In genomic region chr16:71289732-71290062, GRCh38 we compare ENCODE assay signal across 8 cellular contexts. TPM values are rescaled to one million over a fixed set of nuclear protein-coding genes. Genes with fewer than 3 reads are reported as not detected.
DNase-seq lines count a peak whose midpoint lies in the region; ATAC-seq and TF ChIP-seq lines count a peak whose summit lies in the region.

No MANE protein-coding gene starts in this region.

- H3K4me3 ChIP-seq in Caco-2 (ENCODE audit: low read depth, low read length), result peak overlapping the region; percentile 87
- peak overlapping the region; percentile 49 for H3K4me3 ChIP-seq in PC-3 (ENCODE audit: low read length)
- H3K4me3 ChIP-seq in epithelial cell of esophagus (ENCODE audit: low read length), result peak overlapping the region; percentile 24
- H3K4me3 ChIP-seq in parathyroid adenoma (ENCODE audit: low read depth, low read length), result peak overlapping the region; percentile 44

- peak overlapping the region; percentile 80 for H3K27ac Mint-ChIP-seq in Caco-2 (ENCODE audit: unreplicated experiment)

- TF ChIP-seq CTCF in Caco-2 (IDR thresholded peaks at IDR 0.05; ENCODE audit: insufficient read depth in 1 of 2, low read depth in 1 of 2, low read length in 1 of 2, severe bottlenecking in 1 of 2, unreplicated experiment in 1 of 2) (no peak), PC-3 (conservative IDR thresholded peaks at IDR 0.05; ENCODE audit: low read depth, low read length) (no peak), epithelial cell of esophagus (IDR thresholded peaks at IDR 0.05; ENCODE audit: insufficient read depth, low read depth, low read length, missing control alignments) (no peak), parathyroid adenoma (IDR thresholded peaks at IDR 0.05) (no peak)

- BruUV-seq in Caco-2 (replicated peaks; lab: Mats Ljungman, UMichigan) (TSS peak; percentile 91), PC-3 (replicated peaks; lab: Mats Ljungman, UMichigan) (no TSS peak)

- peaks cover 6% of the 10 kb centered on the region; the same call in 1 of the 2 replicates for H3K36me3 ChIP-seq in Caco-2 (ENCODE audit: control insufficient read depth, insufficient read depth, low read length)
- H3K36me3 ChIP-seq in PC-3 (ENCODE audit: low read depth, low read length), result peaks cover 9% of the 10 kb centered on the region; the same call in 1 of the 2 replicates
- H3K36me3 ChIP-seq in parathyroid adenoma (ENCODE audit: control insufficient read depth, insufficient read depth, low read length), result no peaks in the 10 kb centered on the region

- H3K79me2 ChIP-seq in PC-3 (ENCODE audit: low read length) (peaks cover 18% of the 10 kb centered on the region), parathyroid adenoma (no peaks in the 10 kb centered on the region)

- H3F3A ChIP-seq in PC-3 (ENCODE audit: low read length, unreplicated experiment), result no peaks in the 10 kb centered on the region

- H3K27me3 Mint-ChIP-seq in Caco-2 (ENCODE audit: insufficient read depth, unreplicated experiment), result peaks cover 4% of the 10 kb centered on the region

- ATAC-seq in PC-3 (no peak), HG03378 (IDR thresholded peaks at IDR 0.05; ENCODE audit: unreplicated experiment) (no peak), HG03354 (IDR thresholded peaks at IDR 0.05; ENCODE audit: poor library complexity, severe bottlenecking, unreplicated experiment) (no peak), GM21723 (IDR thresholded peaks at IDR 0.05; ENCODE audit: unreplicated experiment) (no peak)

- H3K27ac ChIP-seq in PC-3 (ENCODE audit: low read length) (0 out of 2 replicates have a peak overlapping the region, but pooled peaks have one; percentile 18), parathyroid adenoma (peak overlapping the region; percentile 82)

- peaks cover 10% of the 10 kb centered on the region for H3K4me1 Mint-ChIP-seq in Caco-2 (ENCODE audit: low read depth, unreplicated experiment)

- H3K9me3 ChIP-seq in Caco-2 (no peaks in the 10 kb centered on the region), PC-3 (ENCODE audit: low read length) (no peaks in the 10 kb centered on the region), parathyroid adenoma (ENCODE audit: control insufficient read depth, low read length) (no peaks in the 10 kb centered on the region)

- H3K36me3 Mint-ChIP-seq in Caco-2 (ENCODE audit: insufficient read depth, unreplicated experiment), result peaks cover 29% of the 10 kb centered on the region

- H3K4me2 ChIP-seq in PC-3 (ENCODE audit: low read length) (peak overlapping the region; percentile 95), parathyroid adenoma (ENCODE audit: low read length) (peak overlapping the region; percentile 46)

- H3K9ac ChIP-seq in PC-3 (ENCODE audit: low read length), result peak overlapping the region; percentile 41; the same call in 1 of the 2 replicates
- no peak overlapping the region for H3K9ac ChIP-seq in parathyroid adenoma

- H3K4me1 ChIP-seq in Caco-2 (peaks cover 7% of the 10 kb centered on the region), PC-3 (ENCODE audit: insufficient read depth, low read length) (peaks cover 17% of the 10 kb centered on the region), parathyroid adenoma (peaks cover 8% of the 10 kb centered on the region)

- intact Hi-C loops in Caco-2 (cut with micrococcal nuclease; ENCODE audit: unreplicated experiment) (loop anchor here (2.0 kb wide), 1 partner anchor 47 kb away; no protein-coding TSS in a partner anchor), PC-3 (cut with micrococcal nuclease) (no loop called here)

- H2AFZ ChIP-seq in PC-3 (ENCODE audit: low read length) (peak overlapping the region; percentile 85), parathyroid adenoma (peak overlapping the region; percentile 70)

- DNase-seq in Caco-2 (no peak), PC-3 (no peak), epithelial cell of esophagus (ENCODE audit: low read depth) (no peak), activated gamma-delta T cell (lab: John Stamatoyannopoulos, UW) (no peak)

- peak overlapping the region; percentile 68 for H3K4me3 Mint-ChIP-seq in Caco-2 (ENCODE audit: unreplicated experiment)

- POLR2A ChIA-PET in Caco-2 (lab: Charles Lee) (interaction anchor here (0.6 to 1.3 kb wide), 4 partner anchors 22 to 614 kb away, joined by 3 to 8 read pairs (median 4); no protein-coding TSS in a partner anchor), PC-3 (lab: Charles Lee; ENCODE audit: unreplicated experiment) (interaction anchor here (1.0 kb wide), 1 partner anchor 14 kb away, joined by 11 read pairs; no protein-coding TSS in a partner anchor)

- no peaks in the 10 kb centered on the region for H4K20me1 ChIP-seq in PC-3 (ENCODE audit: low read length)

- H3K27me3 ChIP-seq in Caco-2 (replicated peaks; ENCODE audit: control insufficient read depth, insufficient read depth, low read length) (no peaks in the 10 kb centered on the region), PC-3 (ENCODE audit: low read length) (no peaks in the 10 kb centered on the region), parathyroid adenoma (ENCODE audit: control insufficient read depth, insufficient read depth, low read length) (no peaks in the 10 kb centered on the region)

- H3K9me3 Mint-ChIP-seq in Caco-2 (ENCODE audit: unreplicated experiment), result no peaks in the 10 kb centered on the region

- H3K9me2 ChIP-seq in PC-3 (replicated peaks; ENCODE audit: low read length), result no peaks in the 10 kb centered on the region

- CTCF ChIA-PET in Caco-2 (lab: Charles Lee) (interaction anchor here (0.8 to 3.1 kb wide), 2 partner anchors 14 to 22 kb away, joined by 7 to 10 read pairs; no protein-coding TSS in a partner anchor), PC-3 (lab: Charles Lee) (interaction anchor here (1.0 kb wide), 1 partner anchor 22 kb away, joined by 3 read pairs; no protein-coding TSS in a partner anchor)

RNA-seq across cellular contexts. Expression of gene CMTR2, which starts 0.5 kb away (rescaled TPM):
- total RNA-seq in Caco-2 (2022) (18.5 and 19.4 TPM in 2 replicates), PC-3 (2014; rRNA removed) (14.7 and 15.3 TPM in 2 replicates)

RNA-seq across cellular contexts. Expression of gene HYDIN, which starts 59.2 kb away (rescaled TPM):
- 0.68 TPM in 1 of 2 replicates, not detected in the other for total RNA-seq in Caco-2 (2022)
- 0.12 and 0.69 TPM in 2 replicates for total RNA-seq in PC-3 (2014; rRNA removed)

Comparison
In these comparisons a context has a peak if more than half of its experiments do, and no peak if none do; other contexts are left out.
1. H3K4me3 ChIP-seq: peak in every context shown above with its lines; median percentile 87 in Caco-2; 49 in PC-3; 44 in parathyroid adenoma; 24 in epithelial cell of esophagus.